8 cellular contexts compared by ENCODE assay signal in genomic region chr4:102501635-102502382, GRCh38. TPM values are rescaled to one million over a fixed set of nuclear protein-coding genes. Genes with fewer than 3 reads are reported as not detected.
DNase-seq lines count a peak whose midpoint lies in the region; ATAC-seq and TF ChIP-seq lines count a peak whose summit lies in the region.

No MANE protein-coding gene starts in this region.

- DNase-seq in NOMO-1 treated with DMSO at 0.1 percent for 48 hours (lab: John Stamatoyannopoulos, UW; ENCODE audit: unreplicated experiment): peak; percentile 79
- DNase-seq in activated T-cell treated with anti-CD3 and anti-CD28 coated beads for 24 hours (ENCODE audit: low read depth): peak; percentile 51
- peak; percentile 48 for DNase-seq in epidermal melanocyte (ENCODE audit: insufficient read length, low spot score)
- DNase-seq in mucosa of descending colon: peak; percentile 86 to 89 (median 87)
- DNase-seq in stimulated activated CD8-positive, alpha-beta memory T cell treated with anti-CD3 and anti-CD28 coated beads, Interleukin-7, amount 100 ng/mL, for 24 hours (ENCODE audit: low read depth): peak; percentile 17

- intact Hi-C loops in mucosa of descending colon (cut with DNase I, micrococcal nuclease): loop anchor here in 1 of 2 donors (10.0 kb wide), 1 partner anchor 57 kb away; no protein-coding TSS in a partner anchor

- H3K9me3 ChIP-seq in mucosa of descending colon: no peaks in the 10 kb centered on the region

- TF ChIP-seq CTCF in C4-2B (conservative IDR thresholded peaks at IDR 0.05): peak; percentile 22; the same call in 1 of the 2 replicates
- TF ChIP-seq CTCF in mucosa of descending colon (IDR thresholded peaks at IDR 0.05): no peak

- H3K36me3 ChIP-seq in mucosa of descending colon (ENCODE audit: low read depth): no peaks in the 10 kb centered on the region

- H3K27ac ChIP-seq in C4-2B: peak overlapping the region; percentile 99

- ATAC-seq in GM19328 (IDR thresholded peaks at IDR 0.05; ENCODE audit: unreplicated experiment): peak; percentile 40
- ATAC-seq in HG03457 (IDR thresholded peaks at IDR 0.05; ENCODE audit: unreplicated experiment): peak; percentile 38
- ATAC-seq in mucosa of descending colon: peak; percentile 85

- H3K4me3 ChIP-seq in mucosa of descending colon: peak overlapping the region; percentile 85

- H3K4me1 ChIP-seq in mucosa of descending colon (ENCODE audit: low read depth): peaks cover 20% of the 10 kb centered on the region

RNA-seq across cellular contexts. Expression of gene NFKB1, which starts 0.7 kb away (rescaled TPM):
- 10 to 100 TPM; 50.8 to 57.4 (median 53.6) TPM for total RNA-seq in mucosa of descending colon

Comparison
In these comparisons a context has a peak if more than half of its experiments do, and no peak if none do; other contexts are left out.
1. Peak in every context shown above with its lines: DNase-seq, ATAC-seq, H3K4me3 ChIP-seq and H3K27ac ChIP-seq.
2. DNase-seq: peak in every context shown above with its lines; median percentile 87 in mucosa of descending colon; 79 in NOMO-1 treated with DMSO at 0.1 percent for 48 hours; 51 in activated T-cell treated with anti-CD3 and anti-CD28 coated beads for 24 hours; 48 in epidermal melanocyte; 17 in stimulated activated CD8-positive, alpha-beta memory T cell treated with anti-CD3 and anti-CD28 coated beads, Interleukin-7, amount 100 ng/mL, for 24 hours.